ENCODE assay signal across 25 cellular contexts in genomic region chr4:185079271-185079905, GRCh38.
"Had no signal": no experiment of that assay in that cellular context is flagged by ENCODE, and none has a peak within 500 bp of the region (broad histone marks: within the 10 kb centered on the region; RNA-seq: fewer than 3 reads in every experiment).

No MANE protein-coding gene starts in this region.

- H3K9me3 ChIP-seq: ascending aorta, body of pancreas, Peyer's patch, SJSA1 had no signal

- H3K4me3 ChIP-seq: ascending aorta, body of pancreas, K562, Peyer's patch, SJSA1 had no signal

- H3K27me3 ChIP-seq: ascending aorta, body of pancreas, Peyer's patch had no signal

- FAIRE-seq: bronchial epithelial cell, K562 had no signal

- DNase-seq: activated CD4-positive, alpha-beta memory T cell treated with anti-CD3 and anti-CD28 coated beads for 36 hours; activated CD4-positive, alpha-beta T cell treated with anti-CD3 and anti-CD28 coated beads, Interleukin-2, amount 10 ng/mL, durations not matched to agents 24 days and 14 days; activated CD4-positive, CD25-positive, alpha-beta regulatory T cell treated with anti-CD3 and anti-CD28 coated beads, Interleukin-2, amount 50 U/mL, for 72 hours; activated CD8-positive, alpha-beta memory T cell treated with anti-CD3 and anti-CD28 coated beads for 24 hours; activated effector memory CD4-positive, alpha-beta T cell treated with anti-CD3 and anti-CD28 coated beads, Interleukin-2, amount 50 U/mL, for 16 hours; activated naive CD4-positive, alpha-beta T cell treated with Interleukin-2 at 50 U/mL for 16 hours; activated naive CD8-positive, alpha-beta T cell treated with anti-CD3 and anti-CD28 coated beads, Interleukin-2, amount 50 U/mL, for 24 hours; activated T-cell treated with anti-CD3 and anti-CD28 coated beads, Interleukin-2, amount 50 U/mL, for 4 hours; amniotic stem cell; body of pancreas; Karpas-422; MM.1S; NCI-H1105; NCI-H1436; NCI-H1694 treated with DMSO at 0.1 percent for 48 hours; NCI-H2081; NCI-H446 treated with DMSO at 0.1 percent for 48 hours; NCI-H524 treated with DMSO at 0.1 percent for 48 hours; NCI-H748 treated with DMSO at 0.1 percent for 48 hours; Peyer's patch; SHP77 had no signal

- H3K36me3 ChIP-seq: ascending aorta, Peyer's patch, SJSA1 had no signal

- H3K4me1 ChIP-seq: ascending aorta, body of pancreas, Peyer's patch, SJSA1 had no signal

- H3K27ac ChIP-seq: ascending aorta, body of pancreas, Peyer's patch, SJSA1 had no signal
